5 cellular contexts compared by ENCODE assay signal in the genomic region with DNA sequence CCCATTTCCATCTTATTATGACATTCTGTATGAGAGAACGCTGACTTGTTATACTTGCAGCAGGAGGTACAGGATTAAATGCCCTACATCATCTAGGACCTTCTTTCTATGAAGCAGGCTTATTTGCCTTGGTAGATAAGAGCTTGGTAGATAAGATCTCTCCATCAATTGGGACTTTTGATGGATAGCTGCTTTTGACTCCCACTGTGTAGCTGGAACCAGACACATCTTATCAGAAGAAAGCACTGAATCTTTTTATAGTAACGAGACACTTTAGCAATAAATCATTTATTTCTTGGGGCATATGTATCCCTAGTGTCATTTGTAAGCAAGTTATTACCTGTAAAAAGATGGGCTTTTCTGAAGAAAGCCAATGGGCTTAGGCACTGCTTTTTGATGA.
"Had no signal": no experiment of that assay in that cellular context is flagged by ENCODE, and none has a peak within 500 bp of the region (broad histone marks: within the 10 kb centered on the region; RNA-seq: fewer than 3 reads in every experiment).

No MANE protein-coding gene starts in this region.

- DNase-seq: H9, HCEC 1CT, IMR-90 had no signal

- H3K9me3 Mint-ChIP-seq: GM23338, H9 had no signal

- H2AFZ ChIP-seq: GM23338 had no signal

- H3K4me3 ChIP-seq: GM23338, K562 had no signal

- H3K4me3 Mint-ChIP-seq: GM23338, H9 had no signal

- H3K4me2 ChIP-seq: GM23338 had no signal

- H3K4me1 Mint-ChIP-seq: GM23338, H9 had no signal

- ATAC-seq: GM23338, K562 had no signal

- H3K27ac Mint-ChIP-seq: GM23338, H9 had no signal
